ENCODE assay signal across 11 cellular contexts in the genomic region with DNA sequence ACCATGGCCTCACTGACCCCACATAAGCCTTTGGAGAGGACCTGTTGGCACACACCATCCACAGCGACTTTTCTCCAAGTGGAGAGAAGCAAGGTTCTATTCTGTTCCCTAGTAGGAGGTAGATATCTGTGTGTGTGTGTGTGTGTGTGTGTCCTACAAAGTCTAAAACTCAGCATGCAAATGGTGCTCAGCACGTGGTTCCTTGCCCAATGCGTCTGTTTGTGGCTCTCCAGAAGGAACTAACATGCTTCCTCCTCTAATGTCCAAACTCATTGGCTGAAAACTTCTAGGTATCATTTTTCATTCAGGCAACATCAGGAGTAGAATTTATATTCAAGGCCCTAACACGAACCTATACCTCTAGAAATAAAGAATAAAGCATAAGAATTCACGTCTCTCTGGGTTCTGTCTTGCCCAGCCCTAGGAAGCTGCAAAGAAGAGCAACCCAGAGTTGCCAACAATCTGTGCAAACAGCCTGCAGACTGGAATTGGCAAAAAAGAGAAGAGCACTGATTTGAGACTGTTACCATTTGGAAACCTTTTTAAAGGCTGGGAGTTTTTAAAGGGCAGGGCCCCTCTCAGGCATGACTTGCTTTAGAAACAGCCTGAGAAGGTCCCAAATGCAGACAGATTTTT. TPM values are rescaled to one million over a fixed set of nuclear protein-coding genes. Genes with fewer than 3 reads are reported as not detected.
A peak's percentile ranks its signal among the peaks of the same experiment; 100 is the strongest.
DNase-seq lines count a peak whose midpoint lies in the region; ATAC-seq and TF ChIP-seq lines count a peak whose summit lies in the region.
"Had no signal": no experiment of that assay in that cellular context is flagged by ENCODE, and none has a peak within 500 bp of the region (broad histone marks: within the 10 kb centered on the region; RNA-seq: fewer than 3 reads in every experiment).

No MANE protein-coding gene starts in this region.

- H4K20me1 ChIP-seq in BLaER1 = peaks cover 38% of the 10 kb centered on the region; the same call in 1 of the 2 replicates

- H3K27ac ChIP-seq in BLaER1 (peak overlapping the region; percentile 90), HL-60 (replicated peaks) (no peak overlapping the region), angular gyrus (ENCODE audit: low read depth, low read length) (peak overlapping the region; percentile 77)
- H3K27ac ChIP-seq: SK-N-MC had no signal

- no peaks in the 10 kb centered on the region for H3K27me3 ChIP-seq in BLaER1
- no peaks in the 10 kb centered on the region for H3K27me3 ChIP-seq in HL-60 (ENCODE audit: insufficient read depth, poor library complexity, severe bottlenecking)

- TF ChIP-seq CTCF in HL-60 (IDR thresholded peaks at IDR 0.05; ENCODE audit: insufficient read depth, low read length) = no peak
- TF ChIP-seq CTCF in omental fat pad (IDR thresholded peaks at IDR 0.05) = no peak

- H3K9ac ChIP-seq in BLaER1 = peak overlapping the region; percentile 62; the same call in 1 of the 2 replicates

- peaks cover 95% of the 10 kb centered on the region for H3K4me1 ChIP-seq in BLaER1

- no peaks in the 10 kb centered on the region for H3K9me3 ChIP-seq in BLaER1

- peak; percentile 70 to 88 for DNase-seq in HL-60 (ENCODE audit: low read depth in 1 of 2, low spot score in 1 of 2)
- peak; percentile 52 for DNase-seq in myocyte (ENCODE audit: low read depth)
- no peak for DNase-seq in omental fat pad (ENCODE audit: low spot score)
- no peak for DNase-seq in stimulated activated CD8-positive, alpha-beta memory T cell treated with anti-CD3 and anti-CD28 coated beads, Interleukin-4, amount 100 ng/mL, for 48 hours
- DNase-seq in NCI-H524 (lab: John Stamatoyannopoulos, UW) = no peak
- DNase-seq: DND-41 had no signal

- H3K4me3 ChIP-seq in BLaER1 (no peak overlapping the region), HL-60 (replicated peaks; ENCODE audit: insufficient read depth, low read length) (no peak overlapping the region)
- H3K4me3 ChIP-seq: SK-N-MC had no signal

- ATAC-seq in omental fat pad (ENCODE audit: low FRiP score) (no peak), GM19463 (IDR thresholded peaks at IDR 0.05; ENCODE audit: unreplicated experiment) (no peak)

- peak overlapping the region; percentile 92 for H3K4me2 ChIP-seq in BLaER1

- H3K36me3 ChIP-seq in BLaER1 = peaks cover 52% of the 10 kb centered on the region

RNA-seq across cellular contexts. Expression of a gene that starts 25.5 kb away (rescaled TPM):
- total RNA-seq in myocyte (9.2 and 16.4 TPM in 2 replicates), omental fat pad (10 to 100 TPM in 2 of 4 donors, 1 to 10 TPM in 2; 5.4 to 15.9 (median 12.6) TPM)
- polyA plus RNA-seq in myocyte (2012) = 10.6 TPM

RNA-seq across cellular contexts. Expression of a gene that starts 29.4 kb away (rescaled TPM):
- total RNA-seq in myocyte = not detected in 2 replicates
- polyA plus RNA-seq in myocyte (2012) = not detected
- under 1 TPM in 1 of 4 donors, not detected in 3; 0.65 TPM for total RNA-seq in omental fat pad
- total RNA-seq: M059J had no signal

Comparison
In these comparisons a context has a peak if more than half of its experiments do, and no peak if none do; other contexts are left out.
1. DNase-seq: peak in HL-60 (2 of 2) and myocyte (single experiment); none in omental fat pad (single experiment), stimulated activated CD8-positive, alpha-beta memory T cell treated with anti-CD3 and anti-CD28 coated beads, Interleukin-4, amount 100 ng/mL, for 48 hours (single experiment) and NCI-H524 (0 of 2).